ENCODE assay signal across 16 cellular contexts in the genomic region with DNA sequence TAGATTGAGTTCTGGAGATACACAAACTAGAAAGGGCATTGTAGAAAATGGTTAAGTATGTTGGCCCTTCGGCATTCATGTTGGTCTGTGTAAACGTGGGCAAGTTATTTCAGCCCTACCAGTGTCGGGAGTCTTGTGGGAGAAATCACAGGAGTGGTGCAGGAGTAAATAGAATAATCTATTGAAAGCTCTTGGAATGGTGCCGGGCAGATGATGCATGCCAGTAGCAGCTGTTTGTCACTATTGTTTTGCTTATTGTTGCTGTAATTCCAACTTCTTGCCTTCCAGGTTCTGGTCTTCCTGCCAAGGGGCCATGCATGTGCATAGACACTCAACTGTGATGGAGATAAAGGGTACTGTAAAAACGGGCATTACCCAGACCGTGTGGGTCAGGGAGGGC.
"Had no signal": no experiment of that assay in that cellular context is flagged by ENCODE, and none has a peak within 500 bp of the region (broad histone marks: within the 10 kb centered on the region; RNA-seq: fewer than 3 reads in every experiment).

No MANE protein-coding gene starts in this region.

- DNase-seq: activated CD4-positive, alpha-beta T cell treated with anti-CD3 and anti-CD28 coated beads, Interleukin-2, amount 10 ng/mL, durations not matched to agents 24 days and 14 days; activated naive CD8-positive, alpha-beta T cell treated with anti-CD3 and anti-CD28 coated beads for 36 hours; brain microvascular endothelial cell; cerebellar nuclear complex; head of caudate nucleus; mesendoderm; right lobe of liver; trophoblast cell had no signal

- H3K36me3 ChIP-seq: brain microvascular endothelial cell, right lobe of liver, suprapubic skin had no signal

- FAIRE-seq: frontal cortex, TTC549 had no signal

- H3K4me3 ChIP-seq: right lobe of liver, suprapubic skin had no signal

- H3K9me3 Mint-ChIP-seq: activated CD4-positive, alpha-beta T cell treated with anti-CD3 and anti-CD28 coated beads, Interleukin-2, amount 10 ng/mL, durations not matched to agents 24 days and 14 days; activated naive CD8-positive, alpha-beta T cell treated with anti-CD3 and anti-CD28 coated beads for 36 hours; dendritic cell treated with granulocyte-macrophage colony-stimulating factor and Interleukin-4, amounts not matched to agents 40 ng/mL and 50 ng/mL, for 4 days; stimulated activated naive CD8-positive, alpha-beta T cell treated with anti-CD3 and anti-CD28 coated beads, Interleukin-15, Interleukin-2, amounts not matched to agents 100 ng/mL and 50 ng/mL, for 24 hours; T-helper 1 cell treated with Interleukin-12 subunit alpha and Interleukin-12 subunit beta and Interleukin-4 antibody, amounts not matched to agents 30 μg/mL and 1 μg/mL, for 36 hours had no signal

- H3K27me3 Mint-ChIP-seq: activated CD4-positive, alpha-beta T cell treated with anti-CD3 and anti-CD28 coated beads, Interleukin-2, amount 10 ng/mL, durations not matched to agents 24 days and 14 days; activated naive CD8-positive, alpha-beta T cell treated with anti-CD3 and anti-CD28 coated beads for 36 hours; stimulated activated naive CD8-positive, alpha-beta T cell treated with anti-CD3 and anti-CD28 coated beads, Interleukin-15, Interleukin-2, amounts not matched to agents 100 ng/mL and 50 ng/mL, for 24 hours had no signal

- ATAC-seq: right lobe of liver, WTC11 had no signal

- H3K36me3 Mint-ChIP-seq: WTC11 had no signal

- H3K9me3 ChIP-seq: right lobe of liver, suprapubic skin had no signal

- H3K27me3 ChIP-seq: brain microvascular endothelial cell, right lobe of liver, suprapubic skin had no signal

- H3K4me3 Mint-ChIP-seq: activated CD4-positive, alpha-beta T cell treated with anti-CD3 and anti-CD28 coated beads, Interleukin-2, amount 10 ng/mL, durations not matched to agents 24 days and 14 days; activated naive CD8-positive, alpha-beta T cell treated with anti-CD3 and anti-CD28 coated beads for 36 hours; dendritic cell treated with granulocyte-macrophage colony-stimulating factor and Interleukin-4, amounts not matched to agents 40 ng/mL and 50 ng/mL, for 4 days; stimulated activated naive CD8-positive, alpha-beta T cell treated with anti-CD3 and anti-CD28 coated beads, Interleukin-15, Interleukin-2, amounts not matched to agents 100 ng/mL and 50 ng/mL, for 24 hours; T-helper 1 cell treated with Interleukin-12 subunit alpha and Interleukin-12 subunit beta and Interleukin-4 antibody, amounts not matched to agents 30 μg/mL and 1 μg/mL, for 36 hours; WTC11 had no signal

- H3K27ac Mint-ChIP-seq: activated CD4-positive, alpha-beta T cell treated with anti-CD3 and anti-CD28 coated beads, Interleukin-2, amount 10 ng/mL, durations not matched to agents 24 days and 14 days; activated naive CD8-positive, alpha-beta T cell treated with anti-CD3 and anti-CD28 coated beads for 36 hours; stimulated activated naive CD8-positive, alpha-beta T cell treated with anti-CD3 and anti-CD28 coated beads, Interleukin-15, Interleukin-2, amounts not matched to agents 100 ng/mL and 50 ng/mL, for 24 hours; T-helper 1 cell treated with Interleukin-12 subunit alpha and Interleukin-12 subunit beta and Interleukin-4 antibody, amounts not matched to agents 30 μg/mL and 1 μg/mL, for 36 hours; WTC11 had no signal

- H3K27ac ChIP-seq: brain microvascular endothelial cell, epithelial cell of prostate, right lobe of liver, suprapubic skin had no signal
